15 cellular contexts compared by ENCODE assay signal in the genomic region with DNA sequence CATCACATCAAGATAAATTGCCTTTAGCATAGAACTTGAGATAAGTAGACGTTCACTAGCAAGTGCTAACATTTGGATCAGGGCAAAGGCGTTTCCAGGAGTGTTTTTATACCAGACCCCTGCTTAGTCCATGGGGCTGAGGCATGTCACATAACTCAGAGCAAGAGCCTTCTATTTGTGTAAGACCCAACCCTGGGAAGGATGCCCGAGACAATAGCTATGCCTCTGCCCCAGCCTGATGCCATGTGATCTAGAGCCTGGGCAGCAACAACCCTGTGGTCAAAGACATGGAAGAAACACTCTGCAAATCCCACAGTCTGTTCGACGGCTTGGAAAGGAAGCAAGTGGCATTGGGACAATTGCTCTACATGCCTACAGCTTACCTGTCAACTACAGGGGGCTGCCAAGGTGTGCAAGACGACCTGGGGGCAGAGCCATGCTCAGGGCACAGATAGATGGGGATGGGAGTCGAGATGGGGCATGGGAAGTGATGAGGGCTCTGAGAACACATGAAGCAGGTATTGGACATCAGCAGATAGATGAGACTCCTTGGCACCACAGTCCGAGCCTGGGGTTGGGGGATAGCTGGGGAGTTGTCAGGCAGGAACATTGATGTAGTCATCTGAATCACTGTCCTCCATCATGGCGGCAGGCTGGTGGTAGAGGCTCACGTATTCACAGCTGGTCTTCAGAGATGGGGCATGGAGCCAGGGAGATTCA. TPM values are rescaled to one million over a fixed set of nuclear protein-coding genes. Genes with fewer than 3 reads are reported as not detected.
DNase-seq lines count a peak whose midpoint lies in the region; TF ChIP-seq lines count a peak whose summit lies in the region.
"Had no signal": no experiment of that assay in that cellular context is flagged by ENCODE, and none has a peak within 500 bp of the region (broad histone marks: within the 10 kb centered on the region; RNA-seq: fewer than 3 reads in every experiment).

No MANE protein-coding gene starts in this region.

- DNase-seq in activated CD8-positive, alpha-beta memory T cell treated with anti-CD3 and anti-CD28 coated beads, Interleukin-2, amount 50 U/mL, for 48 hours: peak; percentile 47
- DNase-seq in activated CD8-positive, alpha-beta memory T cell treated with anti-CD3 and anti-CD28 coated beads, Interleukin-2, amount 50 U/mL, for 4 hours: no peak
- DNase-seq in RWPE1 (ENCODE audit: low spot score) (no peak), posterior vena cava (ENCODE audit: low spot score) (peak; percentile 79), coronary artery (ENCODE audit: low spot score) (no peak)
- no peak for DNase-seq in effector memory CD4-positive, alpha-beta T cell
- no peak for DNase-seq in stimulated activated CD4-positive, alpha-beta T cell treated with anti-CD3 and anti-CD28 coated beads, Interleukin-1b, Interleukin-23, amount 100 ng/mL, for 48 hours
- DNase-seq in activated effector memory CD4-positive, alpha-beta T cell treated with Interleukin-2 at 50 U/mL for 16 hours: no peak
- DNase-seq: cortex of kidney, NCI-H510A treated with DMSO at 0.1 percent for 48 hours, nucleus accumbens had no signal

- no peaks in the 10 kb centered on the region for H3K9me3 ChIP-seq in effector memory CD4-positive, alpha-beta T cell (ENCODE audit: control insufficient read depth, low read length)
- H3K9me3 ChIP-seq: suprapubic skin had no signal

- POLR2A ChIA-PET in RWPE1 (lab: Yijun Ruan, JAX; ENCODE audit: low non-redundant PET): no interaction called here

- peaks cover 42% of the 10 kb centered on the region for H3K4me1 ChIP-seq in effector memory CD4-positive, alpha-beta T cell (ENCODE audit: control insufficient read depth, insufficient read depth, low read length, poor library complexity, severe bottlenecking)

- H3K27me3 ChIP-seq in effector memory CD4-positive, alpha-beta T cell (replicated peaks; ENCODE audit: control insufficient read depth, insufficient read depth, low read length, poor library complexity, severe bottlenecking): no peaks in the 10 kb centered on the region

- H3K4me3 ChIP-seq in effector memory CD4-positive, alpha-beta T cell (ENCODE audit: insufficient read depth, low read depth, low read length, poor library complexity, severe bottlenecking): no peak overlapping the region
- no peak overlapping the region for H3K4me3 ChIP-seq in coronary artery
- H3K4me3 ChIP-seq: skin epidermis, suprapubic skin had no signal

- CTCF ChIA-PET in RWPE1 (lab: Yijun Ruan, JAX): interaction anchor here (0.8 to 1.1 kb wide), 3 partner anchors 40 to 170 kb away, joined by 3 read pairs; no protein-coding TSS in a partner anchor

- H3K27ac ChIP-seq in RWPE1 (peak overlapping the region; percentile 40; the same call in 1 of the 2 replicates), coronary artery (no peak overlapping the region)
- peak overlapping the region; percentile 49 for H3K27ac ChIP-seq in effector memory CD4-positive, alpha-beta T cell (ENCODE audit: insufficient read depth, low read length, poor library complexity, severe bottlenecking)
- H3K27ac ChIP-seq: suprapubic skin had no signal

- peaks cover 48% of the 10 kb centered on the region for H3K36me3 ChIP-seq in effector memory CD4-positive, alpha-beta T cell (ENCODE audit: control insufficient read depth, insufficient read depth, low read length)
- H3K36me3 ChIP-seq: suprapubic skin had no signal

- intact Hi-C loops in posterior vena cava (cut with DNase I): loop anchor here (5.0 to 10.0 kb wide), 2 partner anchors 170 to 177 kb away; no protein-coding TSS in a partner anchor

- TF ChIP-seq CTCF in RWPE1 (conservative IDR thresholded peaks at IDR 0.05; ENCODE audit: low read depth): no peak
- TF ChIP-seq CTCF in coronary artery (IDR thresholded peaks at IDR 0.05): no peak

RNA-seq across cellular contexts. Expression of gene IL24, which starts 7.3 kb away (rescaled TPM):
- total RNA-seq in posterior vena cava: not detected
- total RNA-seq: lung microvascular endothelial cell, suprapubic skin had no signal

RNA-seq across cellular contexts. Expression of gene FCMR, which starts 17.2 kb away (rescaled TPM):
- 1 to 10 TPM; 1.4 to 3.3 TPM for total RNA-seq in posterior vena cava
- total RNA-seq: lung microvascular endothelial cell had no signal

RNA-seq across cellular contexts. Expression of gene IL20, which starts 39.2 kb away (rescaled TPM):
- total RNA-seq in posterior vena cava: not detected
- total RNA-seq: activated CD8-positive, alpha-beta memory T cell treated with anti-CD3 and anti-CD28 coated beads for 36 hours; lung microvascular endothelial cell had no signal

RNA-seq across cellular contexts. Expression of gene PIGR, which starts 41.7 kb away (rescaled TPM):
- under 1 TPM; 0.33 to 0.79 TPM for total RNA-seq in posterior vena cava
- total RNA-seq: lung microvascular endothelial cell had no signal

Comparison
In these comparisons a context has a peak if more than half of its experiments do, and no peak if none do; other contexts are left out.
1. DNase-seq: peak in activated CD8-positive, alpha-beta memory T cell treated with anti-CD3 and anti-CD28 coated beads, Interleukin-2, amount 50 U/mL, for 48 hours (single experiment) and posterior vena cava (single experiment); none in activated CD8-positive, alpha-beta memory T cell treated with anti-CD3 and anti-CD28 coated beads, Interleukin-2, amount 50 U/mL, for 4 hours (single experiment), RWPE1 (single experiment), effector memory CD4-positive, alpha-beta T cell (0 of 3), stimulated activated CD4-positive, alpha-beta T cell treated with anti-CD3 and anti-CD28 coated beads, Interleukin-1b, Interleukin-23, amount 100 ng/mL, for 48 hours (single experiment), coronary artery (single experiment) and activated effector memory CD4-positive, alpha-beta T cell treated with Interleukin-2 at 50 U/mL for 16 hours (single experiment).
2. H3K27ac ChIP-seq: peak in RWPE1 (single experiment) and effector memory CD4-positive, alpha-beta T cell (single experiment); none in coronary artery (0 of 2).